ENCODE assay signal across 9 cellular contexts in genomic region chr1:31957701-31958674, GRCh38. TPM values are rescaled to one million over a fixed set of nuclear protein-coding genes. Genes with fewer than 3 reads are reported as not detected.
DNase-seq lines count a peak whose midpoint lies in the region; ATAC-seq, FAIRE-seq and TF ChIP-seq lines count a peak whose summit lies in the region.
"Had no signal": no experiment of that assay in that cellular context is flagged by ENCODE, and none has a peak within 500 bp of the region (broad histone marks: within the 10 kb centered on the region; RNA-seq: fewer than 3 reads in every experiment).

No MANE protein-coding gene starts in this region.

- H3K9me3 Mint-ChIP-seq in Caco-2 (ENCODE audit: unreplicated experiment) = no peaks in the 10 kb centered on the region
- H3K9me3 Mint-ChIP-seq in activated T-cell treated with anti-CD3 and anti-CD28 coated beads, Interleukin-2, amount 50 U/mL, for 72 hours = no peaks in the 10 kb centered on the region

- intact Hi-C loops in Caco-2 (cut with micrococcal nuclease; ENCODE audit: unreplicated experiment) = loop anchor here (2.0 kb wide), 1 partner anchor 19 kb away; the partner anchor contains the start of gene PTP4A2
- intact Hi-C loops in A673 (cut with micrococcal nuclease; ENCODE audit: unreplicated experiment) = no loop called here

- H3K9me2 ChIP-seq in Loucy (replicated peaks; ENCODE audit: low read depth, low read length) = no peaks in the 10 kb centered on the region

- peak overlapping the region; percentile 35 for H3K9ac ChIP-seq in Loucy (ENCODE audit: low read depth, low read length, poor library complexity, severe bottlenecking)

- H3K27me3 ChIP-seq in Caco-2 (replicated peaks; ENCODE audit: control insufficient read depth, insufficient read depth, low read length) = no peaks in the 10 kb centered on the region
- H3K27me3 ChIP-seq in Loucy (ENCODE audit: insufficient read depth, low read length, poor library complexity, severe bottlenecking) = no peaks in the 10 kb centered on the region
- H3K27me3 ChIP-seq in A673 (replicated peaks; ENCODE audit: insufficient read depth, low read depth, low read length, poor library complexity) = no peaks in the 10 kb centered on the region

- H3K36me3 Mint-ChIP-seq in Caco-2 (ENCODE audit: insufficient read depth, unreplicated experiment) = peaks cover 9% of the 10 kb centered on the region
- no peaks in the 10 kb centered on the region for H3K36me3 Mint-ChIP-seq in activated T-cell treated with anti-CD3 and anti-CD28 coated beads, Interleukin-2, amount 50 U/mL, for 72 hours (ENCODE audit: insufficient read depth in 2 of 2)

- 0 out of 2 replicates have a peak, but pooled peaks cover 10% of the 10 kb centered on the region for H3F3A ChIP-seq in Loucy (ENCODE audit: low read depth)

- POLR2A ChIA-PET in Caco-2 (lab: Charles Lee) (no interaction called here), A673 (lab: Charles Lee; ENCODE audit: low non-redundant PET) (no interaction called here)

- peak; percentile 76 to 79 for ATAC-seq in activated T-cell treated with anti-CD3 and anti-CD28 coated beads, Interleukin-2, amount 50 U/mL, for 72 hours (replicated peaks in 1 of 2)

- H3K36me3 ChIP-seq in Caco-2 (ENCODE audit: control insufficient read depth, insufficient read depth, low read length) = no peaks in the 10 kb centered on the region
- H3K36me3 ChIP-seq in Loucy (ENCODE audit: insufficient read depth, low read length) = no peaks in the 10 kb centered on the region
- H3K36me3 ChIP-seq in A673 (ENCODE audit: insufficient read depth, low read length, poor library complexity, severe bottlenecking) = no peaks in the 10 kb centered on the region

- H3K27me3 Mint-ChIP-seq in Caco-2 (ENCODE audit: insufficient read depth, unreplicated experiment) = no peaks in the 10 kb centered on the region
- H3K27me3 Mint-ChIP-seq in activated T-cell treated with anti-CD3 and anti-CD28 coated beads, Interleukin-2, amount 50 U/mL, for 72 hours (ENCODE audit: low read depth) = no peaks in the 10 kb centered on the region

- H3K9me3 ChIP-seq in Caco-2 = no peaks in the 10 kb centered on the region
- H3K9me3 ChIP-seq in Loucy (ENCODE audit: insufficient read depth, low read depth, low read length) = no peaks in the 10 kb centered on the region
- H3K9me3 ChIP-seq in A673 (ENCODE audit: low read depth, low read length, poor library complexity, severe bottlenecking) = no peaks in the 10 kb centered on the region

- TF ChIP-seq CTCF in Caco-2 (IDR thresholded peaks at IDR 0.05; ENCODE audit: insufficient read depth in 1 of 2, low read depth in 1 of 2, low read length in 1 of 2, severe bottlenecking in 1 of 2, unreplicated experiment in 1 of 2) (no peak), Loucy (conservative IDR thresholded peaks at IDR 0.05; ENCODE audit: low read length) (no peak), A673 (conservative IDR thresholded peaks at IDR 0.05; ENCODE audit: low read depth, low read length) (no peak)

- no peaks in the 10 kb centered on the region for H3K79me2 ChIP-seq in Loucy (ENCODE audit: insufficient read depth, low read length)

- H3K27ac ChIP-seq in A673 (ENCODE audit: low read depth, low read length, poor library complexity, severe bottlenecking) = no peak overlapping the region

- H3K4me3 ChIP-seq in Caco-2 (ENCODE audit: low read depth, low read length) = no peak overlapping the region
- peak overlapping the region; percentile 34 for H3K4me3 ChIP-seq in Loucy (ENCODE audit: low read length, poor library complexity, severe bottlenecking)
- H3K4me3 ChIP-seq in A673 (ENCODE audit: low read depth, low read length, poor library complexity, severe bottlenecking) = no peak overlapping the region

- peak overlapping the region; percentile 18 for H3K4me3 Mint-ChIP-seq in Caco-2 (ENCODE audit: unreplicated experiment)
- peak overlapping the region; percentile 43 to 77 for H3K4me3 Mint-ChIP-seq in activated T-cell treated with anti-CD3 and anti-CD28 coated beads, Interleukin-2, amount 50 U/mL, for 72 hours

- H3K4me1 ChIP-seq in Caco-2 (peaks cover 26% of the 10 kb centered on the region), Loucy (ENCODE audit: insufficient read depth, low read length, poor library complexity, severe bottlenecking) (peaks cover 29% of the 10 kb centered on the region), A673 (ENCODE audit: insufficient read depth, low read length, poor library complexity, severe bottlenecking) (peaks cover 18% of the 10 kb centered on the region)

- BruUV-seq in Caco-2 (replicated peaks; lab: Mats Ljungman, UMichigan) (no TSS peak), A673 (replicated peaks; lab: Mats Ljungman, UMichigan) (no TSS peak)

- DNase-seq in Caco-2 (no peak), pons (ENCODE audit: low spot score) (peak; percentile 61), HTR-8/SVneo (ENCODE audit: insufficient read length, low spot score) (no peak), NCI-H187 treated with DMSO at 0.1 percent for 48 hours (lab: John Stamatoyannopoulos, UW) (no peak), A673 (ENCODE audit: low spot score) (no peak), COLO829 (ENCODE audit: low spot score) (no peak)
- DNase-seq in activated T-cell treated with anti-CD3 and anti-CD28 coated beads, Interleukin-2, amount 50 U/mL, for 72 hours = peak; percentile 69 to 78
- DNase-seq: effector CD8-positive, alpha-beta T cell had no signal

- H3K27ac Mint-ChIP-seq in Caco-2 (ENCODE audit: unreplicated experiment) = peak overlapping the region; percentile 78
- peak overlapping the region; percentile 6 for H3K27ac Mint-ChIP-seq in activated T-cell treated with anti-CD3 and anti-CD28 coated beads, Interleukin-2, amount 50 U/mL, for 72 hours

- no peak for FAIRE-seq in HTR-8/SVneo (lab: Jason Lieb, UNC)

- peak overlapping the region; percentile 62 for H3K4me2 ChIP-seq in Loucy (ENCODE audit: low read depth, low read length, poor library complexity, severe bottlenecking)

- CTCF ChIA-PET in Caco-2 (lab: Charles Lee) (interaction anchor here (0.6 to 0.7 kb wide), 3 partner anchors 19 to 471 kb away, joined by 3 read pairs; no protein-coding TSS in a partner anchor), A673 (lab: Charles Lee) (interaction anchor here (0.7 kb wide), 1 partner anchor 209 kb away, joined by 3 read pairs; no protein-coding TSS in a partner anchor)

- H3K4me1 Mint-ChIP-seq in Caco-2 (ENCODE audit: low read depth, unreplicated experiment) = peaks cover 40% of the 10 kb centered on the region
- H3K4me1 Mint-ChIP-seq in activated T-cell treated with anti-CD3 and anti-CD28 coated beads, Interleukin-2, amount 50 U/mL, for 72 hours (ENCODE audit: low read depth) = peaks cover 98% of the 10 kb centered on the region

- peak overlapping the region; percentile 53 for H2AFZ ChIP-seq in Loucy (ENCODE audit: low read length)

- H4K20me1 ChIP-seq in Loucy (ENCODE audit: insufficient read depth, low read length, poor library complexity, severe bottlenecking) = no peaks in the 10 kb centered on the region

RNA-seq across cellular contexts. Expression of gene PTP4A2, which starts 19.8 kb away (rescaled TPM):
- total RNA-seq in Caco-2 (2022) (150 and 169 TPM in 2 replicates), A673 (2021) (256 and 283 TPM in 2 replicates)
- total RNA-seq in activated T-cell treated with anti-CD3 and anti-CD28 coated beads, Interleukin-2, amount 50 U/mL, for 72 hours = 100 to 1,000 TPM; 437 to 541 TPM

RNA-seq across cellular contexts. Expression of gene KHDRBS1, which starts 55.7 kb away (rescaled TPM):
- total RNA-seq in Caco-2 (2022) = 131 and 137 TPM in 2 replicates
- 100 to 1,000 TPM; 138 to 156 TPM for total RNA-seq in activated T-cell treated with anti-CD3 and anti-CD28 coated beads, Interleukin-2, amount 50 U/mL, for 72 hours
- total RNA-seq in A673 (2021) = 226 and 236 TPM in 2 replicates

Comparison
In these comparisons a context has a peak if more than half of its experiments do, and no peak if none do; other contexts are left out.
1. DNase-seq: peak in activated T-cell treated with anti-CD3 and anti-CD28 coated beads, Interleukin-2, amount 50 U/mL, for 72 hours (2 of 2) and pons (single experiment); none in Caco-2 (0 of 2), HTR-8/SVneo (single experiment), NCI-H187 treated with DMSO at 0.1 percent for 48 hours (single experiment), A673 (single experiment) and COLO829 (single experiment).